In the genomic region with DNA sequence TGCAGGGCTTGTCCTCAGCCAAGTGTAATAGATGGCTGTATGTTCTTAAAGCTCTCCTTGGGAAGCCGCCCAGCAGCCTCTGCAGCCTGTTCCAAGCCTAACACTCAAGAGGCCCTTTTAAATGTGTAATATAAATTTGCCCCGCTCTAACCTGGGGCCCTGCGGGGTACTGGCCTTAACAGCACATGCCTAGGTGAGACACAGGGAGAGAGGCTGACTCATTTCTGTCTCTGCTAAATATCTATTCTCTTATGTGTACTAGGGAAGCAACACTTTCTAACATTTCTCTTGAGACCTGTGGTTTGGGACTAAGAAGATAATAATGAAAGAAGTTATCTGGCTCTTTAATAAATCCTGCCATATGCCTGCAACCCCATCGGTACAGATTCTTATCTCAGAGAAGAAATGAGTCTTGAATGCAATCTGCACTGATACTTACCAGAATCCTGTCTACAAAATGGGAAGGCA, we compare ENCODE assay signal across 1 cellular context.
TF ChIP-seq lines count a peak whose summit lies in the region.

No MANE protein-coding gene starts in this region.

TF ChIP-seq in HepG2, 621 proteins besides CTCF, POLR2A, EP300 and RAD21:
- TF ChIP-seq HHEX (CRISPR knock-in tag; IDR thresholded peaks at IDR 0.05) (no peak), SRSF1 (optimal IDR thresholded peaks at IDR 0.05; ENCODE audit: low read depth, low read length) (no peak), NFYB (CRISPR knock-in tag; IDR thresholded peaks at IDR 0.05) (no peak)
- TF ChIP-seq, protein P1, sequence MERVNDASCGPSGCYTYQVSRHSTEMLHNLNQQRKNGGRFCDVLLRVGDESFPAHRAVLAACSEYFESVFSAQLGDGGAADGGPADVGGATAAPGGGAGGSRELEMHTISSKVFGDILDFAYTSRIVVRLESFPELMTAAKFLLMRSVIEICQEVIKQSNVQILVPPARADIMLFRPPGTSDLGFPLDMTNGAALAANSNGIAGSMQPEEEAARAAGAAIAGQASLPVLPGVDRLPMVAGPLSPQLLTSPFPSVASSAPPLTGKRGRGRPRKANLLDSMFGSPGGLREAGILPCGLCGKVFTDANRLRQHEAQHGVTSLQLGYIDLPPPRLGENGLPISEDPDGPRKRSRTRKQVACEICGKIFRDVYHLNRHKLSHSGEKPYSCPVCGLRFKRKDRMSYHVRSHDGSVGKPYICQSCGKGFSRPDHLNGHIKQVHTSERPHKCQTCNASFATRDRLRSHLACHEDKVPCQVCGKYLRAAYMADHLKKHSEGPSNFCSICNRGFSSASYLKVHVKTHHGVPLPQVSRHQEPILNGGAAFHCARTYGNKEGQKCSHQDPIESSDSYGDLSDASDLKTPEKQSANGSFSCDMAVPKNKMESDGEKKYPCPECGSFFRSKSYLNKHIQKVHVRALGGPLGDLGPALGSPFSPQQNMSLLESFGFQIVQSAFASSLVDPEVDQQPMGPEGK (CRISPR knock-in tag; IDR thresholded peaks at IDR 0.05), result no peak
